In genomic region chr10:15853800-15854199, GRCh38 we compare ENCODE assay signal across 1 cellular context.
A peak's percentile ranks its signal among the peaks of the same experiment; 100 is the strongest.
TF ChIP-seq lines count a peak whose summit lies in the region.

No MANE protein-coding gene starts in this region.

TF ChIP-seq in HEK293, 187 proteins besides CTCF, POLR2A, EP300 and RAD21 (continued from another document):
- TF ChIP-seq ZNF560 (tag by site-specific recombination; IDR thresholded peaks at IDR 0.05; ENCODE audit: borderline replicate concordance) (no peak), FEZF1 (tag by site-specific recombination; IDR thresholded peaks at IDR 0.05) (peak; percentile 55), ZSCAN30 (tag by site-specific recombination; IDR thresholded peaks at IDR 0.05) (no peak), ZNF660 (tag by site-specific recombination; IDR thresholded peaks at IDR 0.05) (0 out of 2 replicates have a peak, but pooled peaks have one; percentile 26), ZNF544 (tag by site-specific recombination; IDR thresholded peaks at IDR 0.05) (no peak), ZNF112 (tag by site-specific recombination; IDR thresholded peaks at IDR 0.05) (no peak), BCL11A (tag by site-specific recombination; IDR thresholded peaks at IDR 0.05; ENCODE audit: low read depth) (peak; percentile 80; the same call in 1 of the 2 replicates), ZNF433 (tag by site-specific recombination; IDR thresholded peaks at IDR 0.05; ENCODE audit: low read depth) (no peak)
